1 cellular context compared by ENCODE assay signal in the genomic region with DNA sequence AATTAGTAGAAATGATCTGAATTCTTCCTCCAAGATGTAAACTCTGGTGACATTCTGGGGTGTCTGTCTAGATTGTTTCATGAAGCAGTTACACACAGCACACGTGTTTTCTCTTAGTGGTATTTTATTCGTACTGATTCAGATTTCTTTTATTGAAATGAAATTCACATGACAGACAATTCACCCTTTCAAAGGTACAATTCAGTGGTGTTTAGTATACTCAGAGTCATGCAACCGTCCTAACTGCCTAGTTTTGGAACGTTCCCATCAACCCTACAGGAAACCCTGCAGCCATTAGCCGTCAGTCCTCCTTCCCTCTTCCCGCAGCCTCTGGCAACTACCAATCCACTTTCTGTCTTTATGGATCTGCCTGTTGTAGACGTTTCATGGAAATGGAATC.
TF ChIP-seq lines count a peak whose summit lies in the region.

No MANE protein-coding gene starts in this region.

TF ChIP-seq in H1, 55 proteins besides CTCF, POLR2A, EP300 and RAD21:
- no peak for TF ChIP-seq TBP (IDR thresholded peaks at IDR 0.05; ENCODE audit: low read depth, low read length)
- no peak for TF ChIP-seq KDM1A (IDR thresholded peaks at IDR 0.05; ENCODE audit: borderline replicate concordance, low read length)
- no peak for TF ChIP-seq CTBP2 (IDR thresholded peaks at IDR 0.05; ENCODE audit: borderline replicate concordance, insufficient read depth, insufficient read length, low read length)
- no peak for TF ChIP-seq EZH2 (IDR thresholded peaks at IDR 0.05; ENCODE audit: low read depth, low read length, severe bottlenecking)
- no peak for TF ChIP-seq POU5F1 (IDR thresholded peaks at IDR 0.05; ENCODE audit: low read depth, low read length)
TF ChIP-seq in H1: peak in this region for 0.
